Comparison of ENCODE assay signal across 20 cellular contexts in genomic region chr10:121771957-121772356, GRCh38.
A peak's percentile ranks its signal among the peaks of the same experiment; 100 is the strongest.
DNase-seq lines count a peak whose midpoint lies in the region; ATAC-seq and TF ChIP-seq lines count a peak whose summit lies in the region.
"Had no signal": no experiment of that assay in that cellular context is flagged by ENCODE, and none has a peak within 500 bp of the region (broad histone marks: within the 10 kb centered on the region; RNA-seq: fewer than 3 reads in every experiment).

No MANE protein-coding gene starts in this region.

- H3K36me3 ChIP-seq in heart left ventricle, result no peaks in the 10 kb centered on the region
- peaks cover 4% of the 10 kb centered on the region for H3K36me3 ChIP-seq in endodermal cell (ENCODE audit: control insufficient read depth, insufficient read depth, low read length)
- no peaks in the 10 kb centered on the region for H3K36me3 ChIP-seq in left lung
- H3K36me3 ChIP-seq in upper lobe of right lung, result no peaks in the 10 kb centered on the region
- H3K36me3 ChIP-seq: adrenal gland, cardiac muscle cell, esophagus muscularis mucosa, right lobe of liver, suprapubic skin had no signal

- DNase-seq in heart left ventricle, result no peak
- DNase-seq in Right ventricle myocardium inferior (ENCODE audit: missing footprints), result no peak
- DNase-seq in endodermal cell, result no peak
- DNase-seq in left lung, result no peak
- no peak for DNase-seq in upper lobe of right lung
- no peak for DNase-seq in NCI-H524 (lab: John Stamatoyannopoulos, UW)
- DNase-seq in left lobe of liver (ENCODE audit: low spot score), result no peak
- DNase-seq: activated gamma-delta T cell treated with Interleukin-2 at 50 U/mL for 16 hours, adrenal gland, DMS 273 treated with DMSO at 0.1 percent for 48 hours, GDM1, head of caudate nucleus, NCI-H1105 treated with DMSO at 0.1 percent for 48 hours, NCI-H524 treated with DMSO at 0.1 percent for 48 hours, right lobe of liver had no signal

- no peaks in the 10 kb centered on the region for H3K27me3 ChIP-seq in heart left ventricle
- no peaks in the 10 kb centered on the region for H3K27me3 ChIP-seq in endodermal cell (ENCODE audit: control insufficient read depth, insufficient read depth, low read length, poor library complexity, severe bottlenecking)
- H3K27me3 ChIP-seq in left lung, result no peaks in the 10 kb centered on the region
- H3K27me3 ChIP-seq in upper lobe of right lung, result no peaks in the 10 kb centered on the region
- H3K27me3 ChIP-seq: adrenal gland, cardiac muscle cell, esophagus muscularis mucosa, right lobe of liver, suprapubic skin had no signal

- TF ChIP-seq POLR2A in heart left ventricle (IDR thresholded peaks at IDR 0.05), result no peak

- H3K9me3 Mint-ChIP-seq in endodermal cell, result peaks cover 24% of the 10 kb centered on the region

- TF ChIP-seq CTCF in heart left ventricle (IDR thresholded peaks at IDR 0.05) (no peak), endodermal cell (conservative IDR thresholded peaks at IDR 0.05) (no peak), left lung (IDR thresholded peaks at IDR 0.05) (no peak), upper lobe of right lung (IDR thresholded peaks at IDR 0.05) (no peak)

- H3K36me3 Mint-ChIP-seq in endodermal cell (ENCODE audit: low read depth), result peaks cover 22% of the 10 kb centered on the region

- no peaks in the 10 kb centered on the region for H3K27me3 Mint-ChIP-seq in endodermal cell (ENCODE audit: insufficient read depth)

- peak overlapping the region; percentile 75 for H3K27ac Mint-ChIP-seq in endodermal cell
- H3K27ac Mint-ChIP-seq: CD14-positive monocyte had no signal

- no peak overlapping the region for H3K4me3 Mint-ChIP-seq in endodermal cell
- H3K4me3 Mint-ChIP-seq: CD14-positive monocyte had no signal

- H3K4me1 ChIP-seq in heart left ventricle, result peaks cover 0 to 21% (median 2%) of the 10 kb centered on the region in 12 donors
- H3K4me1 ChIP-seq in endodermal cell (ENCODE audit: control insufficient read depth, insufficient read depth, low read length), result peaks cover 11% of the 10 kb centered on the region
- peaks cover 0 to 8% of the 10 kb centered on the region in 2 donors for H3K4me1 ChIP-seq in left lung
- no peaks in the 10 kb centered on the region for H3K4me1 ChIP-seq in upper lobe of right lung
- H3K4me1 ChIP-seq: right lobe of liver had no signal

- peak in 2 of 4 donors; percentile 39 to 76 for ATAC-seq in heart left ventricle
- ATAC-seq in Right ventricle myocardium inferior, result no peak
- ATAC-seq in left lung, result no peak
- no peak for ATAC-seq in upper lobe of right lung
- ATAC-seq in GM21737 (IDR thresholded peaks at IDR 0.05; ENCODE audit: unreplicated experiment), result no peak
- no peak for ATAC-seq in left lobe of liver
- ATAC-seq: right lobe of liver had no signal

- no peak overlapping the region for H3K9ac ChIP-seq in endodermal cell (ENCODE audit: extremely low read depth, low read length, poor library complexity, severe bottlenecking)

- H3K27ac ChIP-seq in heart left ventricle, result peak overlapping the region in 7 of 12 donors; percentile 3 to 58 (median 15)
- H3K27ac ChIP-seq in endodermal cell (ENCODE audit: low read depth, low read length), result no peak overlapping the region
- H3K27ac ChIP-seq in left lung, result peak overlapping the region; percentile 34 to 35
- H3K27ac ChIP-seq in upper lobe of right lung, result peak overlapping the region; percentile 51
- H3K27ac ChIP-seq: adrenal gland, cardiac muscle cell, esophagus muscularis mucosa, right lobe of liver, suprapubic skin had no signal

- intact Hi-C loops in heart left ventricle (cut with DNase I), result no loop called here
- intact Hi-C loops in Right ventricle myocardium inferior (cut with DNase I), result no loop called here
- intact Hi-C loops in left lung (cut with DNase I), result no loop called here
- intact Hi-C loops in upper lobe of right lung (cut with DNase I), result no loop called here

- H3K9me3 ChIP-seq in heart left ventricle (peaks cover 0 to 16% (median 3%) of the 10 kb centered on the region in 12 donors), endodermal cell (ENCODE audit: control insufficient read depth, low read length) (peaks cover 35% of the 10 kb centered on the region), left lung (peaks cover 0 to 8% of the 10 kb centered on the region in 2 donors), upper lobe of right lung (no peaks in the 10 kb centered on the region)
- H3K9me3 ChIP-seq: right lobe of liver, suprapubic skin had no signal

- H3K4me1 Mint-ChIP-seq in endodermal cell, result peaks cover 26% of the 10 kb centered on the region
- H3K4me1 Mint-ChIP-seq: CD14-positive monocyte had no signal

- WGBS in heart left ventricle, 4 donors, result 65 to 72% (median 66%) methylated on average over 5 of the region's 5 CpGs
- 75 to 100% methylated on average over 2 to 5 of the region's 5 CpGs for WGBS in endodermal cell (ENCODE audit: insufficient coverage in 1 of 2, insufficient read length in 1 of 2), 2 experiments

- H3K4me3 ChIP-seq in heart left ventricle (no peak overlapping the region), endodermal cell (ENCODE audit: low read length) (no peak overlapping the region), left lung (no peak overlapping the region), upper lobe of right lung (no peak overlapping the region)
- H3K4me3 ChIP-seq: adrenal gland, cardiac muscle cell, esophagus muscularis mucosa, right lobe of liver, suprapubic skin had no signal
